In the genomic region with DNA sequence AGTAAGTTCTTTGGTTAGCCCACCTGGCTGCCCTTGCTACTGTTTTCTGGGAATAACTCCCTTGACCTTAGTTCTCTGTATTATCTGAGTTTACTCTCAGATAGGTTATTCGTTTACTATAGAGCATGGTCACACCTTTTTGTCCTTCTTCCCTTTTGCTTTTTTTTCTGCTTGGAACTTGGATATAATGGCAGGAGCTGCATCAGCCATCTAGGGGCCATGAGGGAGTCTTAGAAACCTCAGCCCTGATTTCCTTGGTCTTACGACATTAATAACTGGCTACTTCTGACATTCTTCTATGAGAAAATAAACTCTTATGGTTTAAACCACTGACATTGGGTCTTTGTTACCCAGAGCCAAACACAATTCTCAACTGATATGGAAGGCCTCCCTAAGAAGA, we compare ENCODE assay signal across 3 cellular contexts.
TF ChIP-seq lines count a peak whose summit lies in the region.

No MANE protein-coding gene starts in this region.

TF ChIP-seq in HepG2, 621 proteins besides CTCF, POLR2A, EP300 and RAD21 (continues in another document):
- TF ChIP-seq GTF3A (CRISPR knock-in tag; conservative IDR thresholded peaks at IDR 0.05) (no peak), SOX13 (IDR thresholded peaks at IDR 0.05) (no peak), SOX13 (CRISPR knock-in tag; conservative IDR thresholded peaks at IDR 0.05 in 1 of 2, IDR thresholded peaks at IDR 0.05 in 1 of 2) (no peak), HIVEP1 (CRISPR knock-in tag; IDR thresholded peaks at IDR 0.05) (no peak)
- TF ChIP-seq, protein P1, sequence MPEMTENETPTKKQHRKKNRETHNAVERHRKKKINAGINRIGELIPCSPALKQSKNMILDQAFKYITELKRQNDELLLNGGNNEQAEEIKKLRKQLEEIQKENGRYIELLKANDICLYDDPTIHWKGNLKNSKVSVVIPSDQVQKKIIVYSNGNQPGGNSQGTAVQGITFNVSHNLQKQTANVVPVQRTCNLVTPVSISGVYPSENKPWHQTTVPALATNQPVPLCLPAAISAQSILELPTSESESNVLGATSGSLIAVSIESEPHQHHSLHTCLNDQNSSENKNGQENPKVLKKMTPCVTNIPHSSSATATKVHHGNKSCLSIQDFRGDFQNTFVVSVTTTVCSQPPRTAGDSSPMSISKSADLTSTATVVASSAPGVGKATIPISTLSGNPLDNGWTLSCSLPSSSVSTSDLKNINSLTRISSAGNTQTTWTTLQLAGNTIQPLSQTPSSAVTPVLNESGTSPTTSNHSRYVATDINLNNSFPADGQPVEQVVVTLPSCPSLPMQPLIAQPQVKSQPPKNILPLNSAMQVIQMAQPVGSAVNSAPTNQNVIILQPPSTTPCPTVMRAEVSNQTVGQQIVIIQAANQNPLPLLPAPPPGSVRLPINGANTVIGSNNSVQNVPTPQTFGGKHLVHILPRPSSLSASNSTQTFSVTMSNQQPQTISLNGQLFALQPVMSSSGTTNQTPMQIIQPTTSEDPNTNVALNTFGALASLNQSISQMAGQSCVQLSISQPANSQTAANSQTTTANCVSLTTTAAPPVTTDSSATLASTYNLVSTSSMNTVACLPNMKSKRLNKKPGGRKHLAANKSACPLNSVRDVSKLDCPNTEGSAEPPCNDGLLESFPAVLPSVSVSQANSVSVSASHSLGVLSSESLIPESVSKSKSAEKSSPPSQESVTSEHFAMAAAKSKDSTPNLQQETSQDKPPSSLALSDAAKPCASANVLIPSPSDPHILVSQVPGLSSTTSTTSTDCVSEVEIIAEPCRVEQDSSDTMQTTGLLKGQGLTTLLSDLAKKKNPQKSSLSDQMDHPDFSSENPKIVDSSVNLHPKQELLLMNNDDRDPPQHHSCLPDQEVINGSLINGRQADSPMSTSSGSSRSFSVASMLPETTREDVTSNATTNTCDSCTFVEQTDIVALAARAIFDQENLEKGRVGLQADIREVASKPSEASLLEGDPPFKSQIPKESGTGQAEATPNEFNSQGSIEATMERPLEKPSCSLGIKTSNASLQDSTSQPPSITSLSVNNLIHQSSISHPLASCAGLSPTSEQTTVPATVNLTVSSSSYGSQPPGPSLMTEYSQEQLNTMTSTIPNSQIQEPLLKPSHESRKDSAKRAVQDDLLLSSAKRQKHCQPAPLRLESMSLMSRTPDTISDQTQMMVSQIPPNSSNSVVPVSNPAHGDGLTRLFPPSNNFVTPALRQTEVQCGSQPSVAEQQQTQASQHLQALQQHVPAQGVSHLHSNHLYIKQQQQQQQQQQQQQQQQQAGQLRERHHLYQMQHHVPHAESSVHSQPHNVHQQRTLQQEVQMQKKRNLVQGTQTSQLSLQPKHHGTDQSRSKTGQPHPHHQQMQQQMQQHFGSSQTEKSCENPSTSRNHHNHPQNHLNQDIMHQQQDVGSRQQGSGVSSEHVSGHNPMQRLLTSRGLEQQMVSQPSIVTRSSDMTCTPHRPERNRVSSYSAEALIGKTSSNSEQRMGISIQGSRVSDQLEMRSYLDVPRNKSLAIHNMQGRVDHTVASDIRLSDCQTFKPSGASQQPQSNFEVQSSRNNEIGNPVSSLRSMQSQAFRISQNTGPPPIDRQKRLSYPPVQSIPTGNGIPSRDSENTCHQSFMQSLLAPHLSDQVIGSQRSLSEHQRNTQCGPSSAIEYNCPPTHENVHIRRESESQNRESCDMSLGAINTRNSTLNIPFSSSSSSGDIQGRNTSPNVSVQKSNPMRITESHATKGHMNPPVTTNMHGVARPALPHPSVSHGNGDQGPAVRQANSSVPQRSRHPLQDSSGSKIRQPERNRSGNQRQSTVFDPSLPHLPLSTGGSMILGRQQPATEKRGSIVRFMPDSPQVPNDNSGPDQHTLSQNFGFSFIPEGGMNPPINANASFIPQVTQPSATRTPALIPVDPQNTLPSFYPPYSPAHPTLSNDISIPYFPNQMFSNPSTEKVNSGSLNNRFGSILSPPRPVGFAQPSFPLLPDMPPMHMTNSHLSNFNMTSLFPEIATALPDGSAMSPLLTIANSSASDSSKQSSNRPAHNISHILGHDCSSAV (CRISPR knock-in tag; IDR thresholded peaks at IDR 0.05; ENCODE audit: borderline replicate concordance): no peak

TF ChIP-seq in GM12891, 5 proteins besides CTCF, POLR2A, EP300 and RAD21:
- TF ChIP-seq POU2F2 (IDR thresholded peaks at IDR 0.05; ENCODE audit: low read depth, low read length) (no peak), PAX5 (IDR thresholded peaks at IDR 0.05; ENCODE audit: insufficient read depth, low read length, severe bottlenecking) (no peak), SPI1 (IDR thresholded peaks at IDR 0.05; ENCODE audit: low read depth, low read length) (no peak), POLR2AphosphoS5 (IDR thresholded peaks at IDR 0.05; ENCODE audit: low read depth, low read length) (no peak), TAF1 (IDR thresholded peaks at IDR 0.05; ENCODE audit: low read depth, low read length) (no peak)
TF ChIP-seq in GM12891: peak in this region for 0.

TF ChIP-seq in GM23338, 12 proteins besides CTCF, POLR2A, EP300 and RAD21:
- TF ChIP-seq, protein P2, sequence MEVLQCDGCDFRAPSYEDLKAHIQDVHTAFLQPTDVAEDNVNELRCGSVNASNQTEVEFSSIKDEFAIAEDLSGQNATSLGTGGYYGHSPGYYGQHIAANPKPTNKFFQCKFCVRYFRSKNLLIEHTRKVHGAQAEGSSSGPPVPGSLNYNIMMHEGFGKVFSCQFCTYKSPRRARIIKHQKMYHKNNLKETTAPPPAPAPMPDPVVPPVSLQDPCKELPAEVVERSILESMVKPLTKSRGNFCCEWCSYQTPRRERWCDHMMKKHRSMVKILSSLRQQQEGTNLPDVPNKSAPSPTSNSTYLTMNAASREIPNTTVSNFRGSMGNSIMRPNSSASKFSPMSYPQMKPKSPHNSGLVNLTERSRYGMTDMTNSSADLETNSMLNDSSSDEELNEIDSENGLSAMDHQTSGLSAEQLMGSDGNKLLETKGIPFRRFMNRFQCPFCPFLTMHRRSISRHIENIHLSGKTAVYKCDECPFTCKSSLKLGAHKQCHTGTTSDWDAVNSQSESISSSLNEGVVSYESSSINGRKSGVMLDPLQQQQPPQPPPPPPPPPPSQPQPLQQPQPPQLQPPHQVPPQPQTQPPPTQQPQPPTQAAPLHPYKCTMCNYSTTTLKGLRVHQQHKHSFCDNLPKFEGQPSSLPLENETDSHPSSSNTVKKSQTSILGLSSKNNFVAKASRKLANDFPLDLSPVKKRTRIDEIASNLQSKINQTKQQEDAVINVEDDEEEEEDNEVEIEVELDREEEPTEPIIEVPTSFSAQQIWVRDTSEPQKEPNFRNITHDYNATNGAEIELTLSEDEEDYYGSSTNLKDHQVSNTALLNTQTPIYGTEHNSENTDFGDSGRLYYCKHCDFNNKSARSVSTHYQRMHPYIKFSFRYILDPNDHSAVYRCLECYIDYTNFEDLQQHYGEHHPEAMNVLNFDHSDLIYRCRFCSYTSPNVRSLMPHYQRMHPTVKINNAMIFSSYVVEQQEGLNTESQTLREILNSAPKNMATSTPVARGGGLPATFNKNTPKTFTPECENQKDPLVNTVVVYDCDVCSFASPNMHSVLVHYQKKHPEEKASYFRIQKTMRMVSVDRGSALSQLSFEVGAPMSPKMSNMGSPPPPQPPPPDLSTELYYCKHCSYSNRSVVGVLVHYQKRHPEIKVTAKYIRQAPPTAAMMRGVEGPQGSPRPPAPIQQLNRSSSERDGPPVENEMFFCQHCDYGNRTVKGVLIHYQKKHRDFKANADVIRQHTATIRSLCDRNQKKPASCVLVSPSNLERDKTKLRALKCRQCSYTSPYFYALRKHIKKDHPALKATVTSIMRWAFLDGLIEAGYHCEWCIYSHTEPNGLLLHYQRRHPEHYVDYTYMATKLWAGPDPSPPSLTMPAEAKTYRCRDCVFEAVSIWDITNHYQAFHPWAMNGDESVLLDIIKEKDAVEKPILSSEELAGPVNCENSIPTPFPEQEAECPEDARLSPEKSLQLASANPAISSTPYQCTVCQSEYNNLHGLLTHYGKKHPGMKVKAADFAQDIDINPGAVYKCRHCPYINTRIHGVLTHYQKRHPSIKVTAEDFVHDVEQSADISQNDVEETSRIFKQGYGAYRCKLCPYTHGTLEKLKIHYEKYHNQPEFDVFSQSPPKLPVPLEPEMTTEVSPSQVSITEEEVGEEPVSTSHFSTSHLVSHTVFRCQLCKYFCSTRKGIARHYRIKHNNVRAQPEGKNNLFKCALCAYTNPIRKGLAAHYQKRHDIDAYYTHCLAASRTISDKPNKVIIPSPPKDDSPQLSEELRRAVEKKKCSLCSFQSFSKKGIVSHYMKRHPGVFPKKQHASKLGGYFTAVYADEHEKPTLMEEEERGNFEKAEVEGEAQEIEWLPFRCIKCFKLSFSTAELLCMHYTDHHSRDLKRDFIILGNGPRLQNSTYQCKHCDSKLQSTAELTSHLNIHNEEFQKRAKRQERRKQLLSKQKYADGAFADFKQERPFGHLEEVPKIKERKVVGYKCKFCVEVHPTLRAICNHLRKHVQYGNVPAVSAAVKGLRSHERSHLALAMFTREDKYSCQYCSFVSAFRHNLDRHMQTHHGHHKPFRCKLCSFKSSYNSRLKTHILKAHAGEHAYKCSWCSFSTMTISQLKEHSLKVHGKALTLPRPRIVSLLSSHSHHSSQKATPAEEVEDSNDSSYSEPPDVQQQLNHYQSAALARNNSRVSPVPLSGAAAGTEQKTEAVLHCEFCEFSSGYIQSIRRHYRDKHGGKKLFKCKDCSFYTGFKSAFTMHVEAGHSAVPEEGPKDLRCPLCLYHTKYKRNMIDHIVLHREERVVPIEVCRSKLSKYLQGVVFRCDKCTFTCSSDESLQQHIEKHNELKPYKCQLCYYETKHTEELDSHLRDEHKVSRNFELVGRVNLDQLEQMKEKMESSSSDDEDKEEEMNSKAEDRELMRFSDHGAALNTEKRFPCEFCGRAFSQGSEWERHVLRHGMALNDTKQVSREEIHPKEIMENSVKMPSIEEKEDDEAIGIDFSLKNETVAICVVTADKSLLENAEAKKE (CRISPR knock-in tag; IDR thresholded peaks at IDR 0.05): no peak
- TF ChIP-seq NANOG (IDR thresholded peaks at IDR 0.05; ENCODE audit: borderline replicate concordance): no peak
- no peak for TF ChIP-seq JUNB (IDR thresholded peaks at IDR 0.05; ENCODE audit: unreplicated experiment)
- no peak for TF ChIP-seq CREB1 (CRISPR knock-in tag; IDR thresholded peaks at IDR 0.05; ENCODE audit: low read depth)
- TF ChIP-seq POLR2AphosphoS5 (IDR thresholded peaks at IDR 0.05; ENCODE audit: low read depth): no peak
- TF ChIP-seq ZNF331 (CRISPR knock-in tag; IDR thresholded peaks at IDR 0.05; ENCODE audit: low read depth): no peak
- TF ChIP-seq, protein P3, sequence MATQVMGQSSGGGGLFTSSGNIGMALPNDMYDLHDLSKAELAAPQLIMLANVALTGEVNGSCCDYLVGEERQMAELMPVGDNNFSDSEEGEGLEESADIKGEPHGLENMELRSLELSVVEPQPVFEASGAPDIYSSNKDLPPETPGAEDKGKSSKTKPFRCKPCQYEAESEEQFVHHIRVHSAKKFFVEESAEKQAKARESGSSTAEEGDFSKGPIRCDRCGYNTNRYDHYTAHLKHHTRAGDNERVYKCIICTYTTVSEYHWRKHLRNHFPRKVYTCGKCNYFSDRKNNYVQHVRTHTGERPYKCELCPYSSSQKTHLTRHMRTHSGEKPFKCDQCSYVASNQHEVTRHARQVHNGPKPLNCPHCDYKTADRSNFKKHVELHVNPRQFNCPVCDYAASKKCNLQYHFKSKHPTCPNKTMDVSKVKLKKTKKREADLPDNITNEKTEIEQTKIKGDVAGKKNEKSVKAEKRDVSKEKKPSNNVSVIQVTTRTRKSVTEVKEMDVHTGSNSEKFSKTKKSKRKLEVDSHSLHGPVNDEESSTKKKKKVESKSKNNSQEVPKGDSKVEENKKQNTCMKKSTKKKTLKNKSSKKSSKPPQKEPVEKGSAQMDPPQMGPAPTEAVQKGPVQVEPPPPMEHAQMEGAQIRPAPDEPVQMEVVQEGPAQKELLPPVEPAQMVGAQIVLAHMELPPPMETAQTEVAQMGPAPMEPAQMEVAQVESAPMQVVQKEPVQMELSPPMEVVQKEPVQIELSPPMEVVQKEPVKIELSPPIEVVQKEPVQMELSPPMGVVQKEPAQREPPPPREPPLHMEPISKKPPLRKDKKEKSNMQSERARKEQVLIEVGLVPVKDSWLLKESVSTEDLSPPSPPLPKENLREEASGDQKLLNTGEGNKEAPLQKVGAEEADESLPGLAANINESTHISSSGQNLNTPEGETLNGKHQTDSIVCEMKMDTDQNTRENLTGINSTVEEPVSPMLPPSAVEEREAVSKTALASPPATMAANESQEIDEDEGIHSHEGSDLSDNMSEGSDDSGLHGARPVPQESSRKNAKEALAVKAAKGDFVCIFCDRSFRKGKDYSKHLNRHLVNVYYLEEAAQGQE (IDR thresholded peaks at IDR 0.05; ENCODE audit: unreplicated experiment): no peak
- TF ChIP-seq STAT1 (IDR thresholded peaks at IDR 0.05; ENCODE audit: unreplicated experiment): no peak
